9 cellular contexts compared by ENCODE assay signal in genomic region chr10:67306588-67307205, GRCh38.
DNase-seq lines count a peak whose midpoint lies in the region; ATAC-seq, FAIRE-seq and TF ChIP-seq lines count a peak whose summit lies in the region.
"Had no signal": no experiment of that assay in that cellular context is flagged by ENCODE, and none has a peak within 500 bp of the region (broad histone marks: within the 10 kb centered on the region; RNA-seq: fewer than 3 reads in every experiment).

No MANE protein-coding gene starts in this region.

- H3K9me3 ChIP-seq in small intestine (ENCODE audit: control insufficient read depth, low read depth), result no peaks in the 10 kb centered on the region
- H3K9me3 ChIP-seq in CD4-positive, alpha-beta memory T cell (ENCODE audit: control insufficient read depth in 1 of 2, low read length in 2 of 2), result no peaks in the 10 kb centered on the region

- H3K36me3 ChIP-seq in small intestine (ENCODE audit: control insufficient read depth in 2 of 2, insufficient read depth in 2 of 2, low read length in 2 of 2), result no peaks in the 10 kb centered on the region
- no peaks in the 10 kb centered on the region for H3K36me3 ChIP-seq in CD4-positive, alpha-beta memory T cell (ENCODE audit: insufficient read depth, low read length)
- H3K36me3 ChIP-seq: BLaER1 treated with 17β-estradiol and CSF1 and Interleukin-3, amounts not matched to agents 10 nM and 100 nM had no signal

- TF ChIP-seq CTCF in endothelial cell (IDR thresholded peaks at IDR 0.05; ENCODE audit: unreplicated experiment), result peak; percentile 67

- WGBS in small intestine, 3 donors, result 81 to 89% (median 83%) methylated on average over 2 of the region's 2 CpGs

- no peaks in the 10 kb centered on the region for H3K9me3 Mint-ChIP-seq in endothelial cell (ENCODE audit: unreplicated experiment)
- peaks cover 0 to 10% (median 5%) of the 10 kb centered on the region in 8 donors for H3K9me3 Mint-ChIP-seq in CD4-positive, alpha-beta memory T cell

- no peak overlapping the region for H3K27ac ChIP-seq in small intestine (ENCODE audit: low read depth in 1 of 2, low read length in 1 of 2)
- H3K27ac ChIP-seq in CD4-positive, alpha-beta memory T cell (ENCODE audit: low read depth, low read length), result no peak overlapping the region
- H3K27ac ChIP-seq: BLaER1 treated with 17β-estradiol and CSF1 and Interleukin-3, amounts not matched to agents 10 nM and 100 nM had no signal

- H3K27me3 Mint-ChIP-seq in endothelial cell (ENCODE audit: unreplicated experiment), result no peaks in the 10 kb centered on the region
- H3K27me3 Mint-ChIP-seq in CD4-positive, alpha-beta memory T cell, result no peaks in the 10 kb centered on the region

- POLR2A ChIA-PET in CD4-positive, alpha-beta memory T cell (lab: Charles Lee; ENCODE audit: partially characterized antibody), result no interaction called here

- intact Hi-C loops in CD4-positive, alpha-beta memory T cell (cut with micrococcal nuclease), result no loop called here

- no peaks in the 10 kb centered on the region for H3K4me1 Mint-ChIP-seq in endothelial cell (ENCODE audit: unreplicated experiment)
- peaks cover 0 to 4% (median 0%) of the 10 kb centered on the region in 4 donors for H3K4me1 Mint-ChIP-seq in CD4-positive, alpha-beta memory T cell

- FAIRE-seq in small intestine (lab: Jason Lieb, UNC), result no peak

- peak in 2 of 3 experiments; percentile 2 to 52 for DNase-seq in NCI-H1417 (lab: John Stamatoyannopoulos, UW)
- DNase-seq in NCI-H1417 treated with DMSO at 0.1 percent for 48 hours (lab: John Stamatoyannopoulos, UW), result no peak
- DNase-seq in NCI-H146 treated with DMSO at 0.1 percent for 48 hours (lab: John Stamatoyannopoulos, UW; ENCODE audit: unreplicated experiment), result peak; percentile 28
- DNase-seq in endothelial cell (ENCODE audit: low spot score), result no peak
- peak; percentile 22 for DNase-seq in small intestine
- no peak for DNase-seq in activated CD4-positive, alpha-beta T cell treated with anti-CD3 and anti-CD28 coated beads, Interleukin-2, amount 50 U/mL, for 48 hours
- no peak for DNase-seq in CD4-positive, alpha-beta memory T cell

- no peak for ATAC-seq in HG03354 (IDR thresholded peaks at IDR 0.05; ENCODE audit: poor library complexity, severe bottlenecking, unreplicated experiment)

- no peak overlapping the region for H3K27ac Mint-ChIP-seq in endothelial cell (ENCODE audit: unreplicated experiment)
- no peak overlapping the region for H3K27ac Mint-ChIP-seq in CD4-positive, alpha-beta memory T cell

- no peaks in the 10 kb centered on the region for H3K4me1 ChIP-seq in small intestine (ENCODE audit: control insufficient read depth in 2 of 2, insufficient read depth in 1 of 2, low read depth in 1 of 2, low read length in 1 of 2)
- H3K4me1 ChIP-seq in CD4-positive, alpha-beta memory T cell (ENCODE audit: insufficient read depth, low read length), result no peaks in the 10 kb centered on the region

- H3K36me3 Mint-ChIP-seq in endothelial cell (ENCODE audit: low read depth, unreplicated experiment), result no peaks in the 10 kb centered on the region
- no peaks in the 10 kb centered on the region for H3K36me3 Mint-ChIP-seq in CD4-positive, alpha-beta memory T cell

- H3K4me3 Mint-ChIP-seq in endothelial cell (ENCODE audit: unreplicated experiment), result no peak overlapping the region
- no peak overlapping the region for H3K4me3 Mint-ChIP-seq in CD4-positive, alpha-beta memory T cell

- H3K4me3 ChIP-seq in small intestine (ENCODE audit: low read depth in 1 of 2, low read length in 2 of 2), result no peak overlapping the region
- no peak overlapping the region for H3K4me3 ChIP-seq in CD4-positive, alpha-beta memory T cell (ENCODE audit: low read length in 2 of 2)
- H3K4me3 ChIP-seq: BLaER1 treated with 17β-estradiol and CSF1 and Interleukin-3, amounts not matched to agents 10 nM and 100 nM had no signal

- CTCF ChIA-PET in CD4-positive, alpha-beta memory T cell (lab: Charles Lee; ENCODE audit: partially characterized antibody), result interaction anchor here (1.2 kb wide), 1 partner anchor 12 kb away, joined by 3 read pairs; no protein-coding TSS in a partner anchor

- H3K27me3 ChIP-seq in small intestine (ENCODE audit: control insufficient read depth in 2 of 2, insufficient read depth in 2 of 2, low read length in 2 of 2), result no peaks in the 10 kb centered on the region
- H3K27me3 ChIP-seq in CD4-positive, alpha-beta memory T cell (ENCODE audit: insufficient read depth, low read length), result no peaks in the 10 kb centered on the region
- H3K27me3 ChIP-seq: BLaER1 treated with 17β-estradiol and CSF1 and Interleukin-3, amounts not matched to agents 10 nM and 100 nM had no signal

Comparison
In these comparisons a context has a peak if more than half of its experiments do, and no peak if none do; other contexts are left out.
1. DNase-seq: peak in NCI-H1417 (2 of 3), NCI-H146 treated with DMSO at 0.1 percent for 48 hours (single experiment) and small intestine (single experiment); none in NCI-H1417 treated with DMSO at 0.1 percent for 48 hours (single experiment), endothelial cell (single experiment), activated CD4-positive, alpha-beta T cell treated with anti-CD3 and anti-CD28 coated beads, Interleukin-2, amount 50 U/mL, for 48 hours (0 of 2) and CD4-positive, alpha-beta memory T cell (0 of 5).